9 cellular contexts compared by ENCODE assay signal in genomic region chr22:36986242-36986821, GRCh38. TPM values are rescaled to one million over a fixed set of nuclear protein-coding genes. Genes with fewer than 3 reads are reported as not detected.
DNase-seq lines count a peak whose midpoint lies in the region; ATAC-seq and TF ChIP-seq lines count a peak whose summit lies in the region.
"Had no signal": no experiment of that assay in that cellular context is flagged by ENCODE, and none has a peak within 500 bp of the region (broad histone marks: within the 10 kb centered on the region; RNA-seq: fewer than 3 reads in every experiment).

No MANE protein-coding gene starts in this region.

- peaks cover 6% of the 10 kb centered on the region for H3K4me1 Mint-ChIP-seq in activated CD4-positive, alpha-beta T cell treated with anti-CD3 and anti-CD28 coated beads for 36 hours
- H3K4me1 Mint-ChIP-seq in glutamatergic neuron (ENCODE audit: low read depth, unreplicated experiment) = peaks cover 2% of the 10 kb centered on the region
- H3K4me1 Mint-ChIP-seq in activated T-helper 1 cell treated with anti-CD3 and anti-CD28 coated beads, Interleukin-12 subunit alpha, Interleukin-12 subunit beta, Interleukin-2, Interleukin-4 antibody, amounts not matched to agents 30 ng/mL and 10 ng/mL and 1 ng/mL, durations not matched to agents 14 hours and 24 hours and 36 hours (ENCODE audit: low read depth) = peaks cover 4% of the 10 kb centered on the region
- H3K4me1 Mint-ChIP-seq: naive thymus-derived CD4-positive, alpha-beta T cell had no signal

- peaks cover 9% of the 10 kb centered on the region for H3K36me3 Mint-ChIP-seq in activated CD4-positive, alpha-beta T cell treated with anti-CD3 and anti-CD28 coated beads for 36 hours (ENCODE audit: low read depth)
- peaks cover 13% of the 10 kb centered on the region for H3K36me3 Mint-ChIP-seq in glutamatergic neuron (ENCODE audit: unreplicated experiment)
- H3K36me3 Mint-ChIP-seq in activated T-helper 1 cell treated with anti-CD3 and anti-CD28 coated beads, Interleukin-12 subunit alpha, Interleukin-12 subunit beta, Interleukin-2, Interleukin-4 antibody, amounts not matched to agents 30 ng/mL and 10 ng/mL and 1 ng/mL, durations not matched to agents 14 hours and 24 hours and 36 hours (ENCODE audit: low read depth) = no peaks in the 10 kb centered on the region

- CTCF ChIA-PET in activated CD4-positive, alpha-beta T cell treated with anti-CD3 and anti-CD28 coated beads for 36 hours (lab: Charles Lee) = interaction anchor here (0.8 to 2.5 kb wide), 13 partner anchors 9 to 344 kb away, joined by 3 to 13 read pairs (median 3); no protein-coding TSS in a partner anchor

- POLR2A ChIA-PET in activated CD4-positive, alpha-beta T cell treated with anti-CD3 and anti-CD28 coated beads for 36 hours (lab: Charles Lee) = interaction anchor here (0.6 kb wide), 1 partner anchor 136 kb away, joined by 3 read pairs; no protein-coding TSS in a partner anchor

- peak; percentile 90 for TF ChIP-seq CTCF in glutamatergic neuron (IDR thresholded peaks at IDR 0.05; ENCODE audit: partially characterized antibody, unreplicated experiment)

- ATAC-seq in activated CD4-positive, alpha-beta T cell treated with anti-CD3 and anti-CD28 coated beads for 36 hours = peak; percentile 83
- ATAC-seq in stimulated activated naive CD8-positive, alpha-beta T cell treated with anti-CD3 and anti-CD28 coated beads, Interleukin-15, Interleukin-2, amounts not matched to agents 100 U/mL and 50 U/mL, for 24 hours = peak; percentile 40
- ATAC-seq in GM19035 (IDR thresholded peaks at IDR 0.05; ENCODE audit: unreplicated experiment) = no peak
- ATAC-seq: naive thymus-derived CD4-positive, alpha-beta T cell had no signal

- no peak overlapping the region for H3K4me3 Mint-ChIP-seq in activated CD4-positive, alpha-beta T cell treated with anti-CD3 and anti-CD28 coated beads for 36 hours
- no peak overlapping the region for H3K4me3 Mint-ChIP-seq in glutamatergic neuron (ENCODE audit: unreplicated experiment)
- H3K4me3 Mint-ChIP-seq in activated T-helper 1 cell treated with anti-CD3 and anti-CD28 coated beads, Interleukin-12 subunit alpha, Interleukin-12 subunit beta, Interleukin-2, Interleukin-4 antibody, amounts not matched to agents 30 ng/mL and 10 ng/mL and 1 ng/mL, durations not matched to agents 14 hours and 24 hours and 36 hours = no peak overlapping the region
- H3K4me3 Mint-ChIP-seq: naive thymus-derived CD4-positive, alpha-beta T cell had no signal

- peak; percentile 81 for DNase-seq in activated CD4-positive, alpha-beta T cell treated with anti-CD3 and anti-CD28 coated beads for 36 hours
- DNase-seq in activated CD4-positive, alpha-beta T cell treated with anti-CD3 and anti-CD28 coated beads for 1 hour = no peak
- DNase-seq in activated CD4-positive, alpha-beta T cell treated with anti-CD3 and anti-CD28 coated beads, Interleukin-2, amount 50 U/mL, for 48 hours = peak; percentile 74 to 81
- DNase-seq in glutamatergic neuron = peak; percentile 56
- peak; percentile 61 for DNase-seq in stimulated activated naive CD8-positive, alpha-beta T cell treated with anti-CD3 and anti-CD28 coated beads, Interleukin-15, Interleukin-2, amounts not matched to agents 100 U/mL and 50 U/mL, for 24 hours
- DNase-seq in NCI-H1436 (lab: John Stamatoyannopoulos, UW) = no peak
- DNase-seq in activated T-helper 1 cell treated with anti-CD3 and anti-CD28 coated beads, Interleukin-12 subunit alpha, Interleukin-12 subunit beta, Interleukin-2, Interleukin-4 antibody, amounts not matched to agents 30 ng/mL and 10 ng/mL and 1 ng/mL, durations not matched to agents 14 hours and 24 hours and 36 hours (ENCODE audit: low spot score) = no peak

- H3K27ac Mint-ChIP-seq in activated CD4-positive, alpha-beta T cell treated with anti-CD3 and anti-CD28 coated beads for 36 hours = no peak overlapping the region
- H3K27ac Mint-ChIP-seq in glutamatergic neuron (ENCODE audit: unreplicated experiment) = no peak overlapping the region
- H3K27ac Mint-ChIP-seq in activated T-helper 1 cell treated with anti-CD3 and anti-CD28 coated beads, Interleukin-12 subunit alpha, Interleukin-12 subunit beta, Interleukin-2, Interleukin-4 antibody, amounts not matched to agents 30 ng/mL and 10 ng/mL and 1 ng/mL, durations not matched to agents 14 hours and 24 hours and 36 hours = no peak overlapping the region
- H3K27ac Mint-ChIP-seq: naive thymus-derived CD4-positive, alpha-beta T cell had no signal

- peaks cover 17% of the 10 kb centered on the region for H3K9me3 Mint-ChIP-seq in activated CD4-positive, alpha-beta T cell treated with anti-CD3 and anti-CD28 coated beads for 36 hours (ENCODE audit: low read depth)
- peaks cover 10% of the 10 kb centered on the region for H3K9me3 Mint-ChIP-seq in glutamatergic neuron (ENCODE audit: unreplicated experiment)
- H3K9me3 Mint-ChIP-seq in activated T-helper 1 cell treated with anti-CD3 and anti-CD28 coated beads, Interleukin-12 subunit alpha, Interleukin-12 subunit beta, Interleukin-2, Interleukin-4 antibody, amounts not matched to agents 30 ng/mL and 10 ng/mL and 1 ng/mL, durations not matched to agents 14 hours and 24 hours and 36 hours = peaks cover 17% of the 10 kb centered on the region

- intact Hi-C loops in activated CD4-positive, alpha-beta T cell treated with anti-CD3 and anti-CD28 coated beads for 36 hours (cut with DNase I, micrococcal nuclease) = loop anchor here (1.0 to 5.0 kb wide), 5 partner anchors 58 to 276 kb away; no protein-coding TSS in a partner anchor
- intact Hi-C loops in activated T-helper 1 cell treated with anti-CD3 and anti-CD28 coated beads, Interleukin-12 subunit alpha, Interleukin-12 subunit beta, Interleukin-2, Interleukin-4 antibody, amounts not matched to agents 30 ng/mL and 10 ng/mL and 1 ng/mL, durations not matched to agents 14 hours and 24 hours and 36 hours (cut with micrococcal nuclease) = loop anchor here (1.0 kb wide), 1 partner anchor 274 kb away; no protein-coding TSS in a partner anchor

- peaks cover 24% of the 10 kb centered on the region for H3K27me3 Mint-ChIP-seq in activated CD4-positive, alpha-beta T cell treated with anti-CD3 and anti-CD28 coated beads for 36 hours
- H3K27me3 Mint-ChIP-seq in glutamatergic neuron (ENCODE audit: unreplicated experiment) = no peaks in the 10 kb centered on the region
- H3K27me3 Mint-ChIP-seq in activated T-helper 1 cell treated with anti-CD3 and anti-CD28 coated beads, Interleukin-12 subunit alpha, Interleukin-12 subunit beta, Interleukin-2, Interleukin-4 antibody, amounts not matched to agents 30 ng/mL and 10 ng/mL and 1 ng/mL, durations not matched to agents 14 hours and 24 hours and 36 hours (ENCODE audit: insufficient read depth) = peaks cover 28% of the 10 kb centered on the region

RNA-seq across cellular contexts. Expression of gene TST, which starts 32.9 kb away (rescaled TPM):
- 1 to 10 TPM; 1.8 to 2.1 TPM for total RNA-seq in activated CD4-positive, alpha-beta T cell treated with anti-CD3 and anti-CD28 coated beads for 36 hours
- 10.4 TPM for total RNA-seq in glutamatergic neuron (ENCODE audit: unreplicated experiment)
- total RNA-seq in activated T-helper 1 cell treated with anti-CD3 and anti-CD28 coated beads, Interleukin-12 subunit alpha, Interleukin-12 subunit beta, Interleukin-2, Interleukin-4 antibody, amounts not matched to agents 30 ng/mL and 10 ng/mL and 1 ng/mL, durations not matched to agents 14 hours and 24 hours and 36 hours = 6.9 and 8.2 TPM in 2 replicates

RNA-seq across cellular contexts. Expression of gene MPST, which starts 33.2 kb away (rescaled TPM):
- total RNA-seq in activated CD4-positive, alpha-beta T cell treated with anti-CD3 and anti-CD28 coated beads for 36 hours = 10 to 100 TPM; 10.6 to 11.0 TPM
- total RNA-seq in glutamatergic neuron (ENCODE audit: unreplicated experiment) = 58.8 TPM
- total RNA-seq in activated T-helper 1 cell treated with anti-CD3 and anti-CD28 coated beads, Interleukin-12 subunit alpha, Interleukin-12 subunit beta, Interleukin-2, Interleukin-4 antibody, amounts not matched to agents 30 ng/mL and 10 ng/mL and 1 ng/mL, durations not matched to agents 14 hours and 24 hours and 36 hours = 18.0 and 20.1 TPM in 2 replicates

Comparison
In these comparisons a context has a peak if more than half of its experiments do, and no peak if none do; other contexts are left out.
1. DNase-seq: peak in activated CD4-positive, alpha-beta T cell treated with anti-CD3 and anti-CD28 coated beads for 36 hours (single experiment), activated CD4-positive, alpha-beta T cell treated with anti-CD3 and anti-CD28 coated beads, Interleukin-2, amount 50 U/mL, for 48 hours (2 of 2), glutamatergic neuron (single experiment) and stimulated activated naive CD8-positive, alpha-beta T cell treated with anti-CD3 and anti-CD28 coated beads, Interleukin-15, Interleukin-2, amounts not matched to agents 100 U/mL and 50 U/mL, for 24 hours (single experiment); none in activated CD4-positive, alpha-beta T cell treated with anti-CD3 and anti-CD28 coated beads for 1 hour (single experiment), NCI-H1436 (single experiment) and activated T-helper 1 cell treated with anti-CD3 and anti-CD28 coated beads, Interleukin-12 subunit alpha, Interleukin-12 subunit beta, Interleukin-2, Interleukin-4 antibody, amounts not matched to agents 30 ng/mL and 10 ng/mL and 1 ng/mL, durations not matched to agents 14 hours and 24 hours and 36 hours (single experiment).